9 cellular contexts compared by ENCODE assay signal in the genomic region with DNA sequence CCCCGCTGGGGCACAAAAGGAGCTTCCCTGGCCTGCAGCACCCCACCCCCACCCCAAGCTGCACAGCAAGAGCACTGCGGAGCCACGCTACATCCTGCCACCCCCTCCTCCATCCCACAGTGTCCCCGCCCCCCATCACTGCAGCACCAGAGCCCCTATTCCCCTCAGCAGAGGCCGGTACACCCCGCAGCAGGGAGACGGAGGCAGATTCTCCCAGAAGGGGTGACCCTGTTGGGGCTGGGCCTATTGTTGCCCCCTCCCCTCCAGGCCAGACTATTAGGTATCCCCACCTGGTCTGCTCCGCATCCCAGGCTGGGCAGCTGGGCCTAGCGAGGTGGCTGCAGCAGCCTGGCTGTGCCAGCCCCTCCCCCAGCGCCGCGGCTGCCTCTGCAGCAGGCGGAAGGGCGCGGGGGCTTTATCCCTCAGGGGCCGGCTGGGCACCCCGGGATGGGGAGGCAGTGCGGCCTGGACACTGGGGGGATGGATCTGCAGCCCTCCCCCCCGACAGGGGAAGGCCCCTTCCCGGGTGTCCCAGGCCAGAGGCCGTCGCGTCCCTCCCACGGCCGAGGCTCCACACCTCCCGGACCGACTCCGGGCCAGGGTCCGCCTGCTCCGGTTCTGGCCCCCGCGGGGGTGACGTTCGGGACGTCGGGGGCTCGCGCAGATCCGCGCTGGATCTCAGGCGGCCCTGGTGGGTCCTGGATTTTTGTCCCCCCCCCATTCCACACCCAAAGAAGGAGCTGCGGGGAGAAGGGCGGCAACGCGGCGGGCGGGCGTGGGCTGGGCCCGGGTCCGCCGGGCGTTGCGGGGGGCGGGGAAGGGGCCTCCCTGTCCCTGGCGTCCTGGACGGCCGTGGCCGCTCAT. TPM values are rescaled to one million over a fixed set of nuclear protein-coding genes. Genes with fewer than 3 reads are reported as not detected.
DNase-seq lines count a peak whose midpoint lies in the region; ATAC-seq and TF ChIP-seq lines count a peak whose summit lies in the region.
"Had no signal": no experiment of that assay in that cellular context is flagged by ENCODE, and none has a peak within 500 bp of the region (broad histone marks: within the 10 kb centered on the region; RNA-seq: fewer than 3 reads in every experiment).

No MANE protein-coding gene starts in this region.

- CTCF ChIA-PET in A673 (lab: Charles Lee) = no interaction called here
- CTCF ChIA-PET in IMR-90 (lab: Yijun Ruan, JAX) = interaction anchor here (4.4 kb wide), 1 partner anchor 25 kb away, joined by 30 read pairs; no protein-coding TSS in a partner anchor

- no peak overlapping the region for H4K5ac ChIP-seq in IMR-90 (ENCODE audit: low read depth, low read length)

- intact Hi-C loops in A673 (cut with micrococcal nuclease; ENCODE audit: unreplicated experiment) (no loop called here), IMR-90 (cut with micrococcal nuclease) (no loop called here)

- H2AK5ac ChIP-seq in IMR-90 (ENCODE audit: low read depth, low read length) = peak overlapping the region; percentile 39; the same call in 1 of the 2 replicates

- no peak overlapping the region; the same call in 1 of the 2 replicates for H3K23ac ChIP-seq in IMR-90 (ENCODE audit: low read depth, low read length)

- H4K20me1 ChIP-seq in IMR-90 (ENCODE audit: insufficient read depth, low read length) = peaks cover 60% of the 10 kb centered on the region

- no peak overlapping the region for H2BK15ac ChIP-seq in IMR-90 (ENCODE audit: low read depth, low read length)

- H3K27me3 ChIP-seq in A673 (replicated peaks; ENCODE audit: insufficient read depth, low read depth, low read length, poor library complexity) = peaks cover 25% of the 10 kb centered on the region
- peaks cover 21% of the 10 kb centered on the region for H3K27me3 ChIP-seq in IMR-90 (ENCODE audit: control insufficient read depth, insufficient read depth, low read length)
- no peaks in the 10 kb centered on the region for H3K27me3 ChIP-seq in mucosa of stomach (ENCODE audit: control insufficient read depth, insufficient read depth, low read length)

- DNase-seq in A673 (ENCODE audit: low spot score) (no peak), IMR-90 (no peak), choroid plexus epithelial cell (ENCODE audit: low read depth) (peak; percentile 5), ACHN (no peak), cerebellum (ENCODE audit: low spot score) (no peak), DMS79 (lab: John Stamatoyannopoulos, UW) (no peak)

- 3% methylated on average over 10 of the region's 58 CpGs; no CpG with 5 or more reads in 1 of the 2 experiments for WGBS in IMR-90 (ENCODE audit: extremely low coverage in 2 of 2, insufficient read length in 1 of 2), 2 experiments

- BruUV-seq in A673 (replicated peaks; lab: Mats Ljungman, UMichigan) (no TSS peak), IMR-90 (replicated peaks; lab: Mats Ljungman, UMichigan) (no TSS peak)

- H2AK9ac ChIP-seq in IMR-90 (replicated peaks; ENCODE audit: low read depth, low read length, poor library complexity) = peak overlapping the region; percentile 94

- H3K4me2 ChIP-seq in IMR-90 (ENCODE audit: low read depth, low read length) = peak overlapping the region; percentile 93

- H3K9me3 ChIP-seq in A673 (ENCODE audit: low read depth, low read length, poor library complexity, severe bottlenecking) (no peaks in the 10 kb centered on the region), IMR-90 (ENCODE audit: control insufficient read depth, insufficient read depth, low read length) (no peaks in the 10 kb centered on the region), mucosa of stomach (ENCODE audit: control insufficient read depth, low read length) (no peaks in the 10 kb centered on the region)

- TF ChIP-seq CTCF in A673 (conservative IDR thresholded peaks at IDR 0.05; ENCODE audit: low read depth, low read length) = no peak
- TF ChIP-seq CTCF in IMR-90 (conservative IDR thresholded peaks at IDR 0.05; ENCODE audit: low read depth, low read length) = no peak
- no peak for TF ChIP-seq CTCF in choroid plexus epithelial cell (conservative IDR thresholded peaks at IDR 0.05; ENCODE audit: low read depth, low read length)

- in situ Hi-C loops in IMR-90 (cut with MboI; ENCODE audit: low sequenced_read_pairs) = no loop called here
- in situ Hi-C loops in ACHN (cut with HindIII; ENCODE audit: low pct_ligation_motif_present, low pct_unique_long_range_greater_than_20kb, low sequenced_read_pairs) = no loop called here

- peak overlapping the region; percentile 59 for H3K14ac ChIP-seq in IMR-90 (replicated peaks; ENCODE audit: low read depth, low read length)

- TF ChIP-seq POLR2A in IMR-90 (IDR thresholded peaks at IDR 0.05; ENCODE audit: low read depth, low read length) = no peak

- H3K79me1 ChIP-seq in IMR-90 (ENCODE audit: low read depth in 1 of 2, low read length in 2 of 2) = peaks cover 11 to 26% of the 10 kb centered on the region in 2 experiments; a peak in 2 of 4 replicates

- H2BK20ac ChIP-seq in IMR-90 (ENCODE audit: low read depth, low read length) = no peak overlapping the region

- dilution Hi-C loops in IMR-90 (cut with HindIII; ENCODE audit: low sequenced_read_pairs, unreplicated experiment) = no loop called here

- no peak overlapping the region for H2BK5ac ChIP-seq in IMR-90 (ENCODE audit: low read depth, low read length, poor library complexity, severe bottlenecking)

- POLR2A ChIA-PET in A673 (lab: Charles Lee; ENCODE audit: low non-redundant PET) = no interaction called here
- POLR2A ChIA-PET in IMR-90 (lab: Charles Lee; ENCODE audit: unreplicated experiment) = no interaction called here

- H3K18ac ChIP-seq in IMR-90 (ENCODE audit: low read depth, low read length) = no peak overlapping the region

- H3K4me1 ChIP-seq in A673 (ENCODE audit: insufficient read depth, low read length, poor library complexity, severe bottlenecking) = peaks cover 6% of the 10 kb centered on the region
- H3K4me1 ChIP-seq in IMR-90 (ENCODE audit: control insufficient read depth, insufficient read depth, low read length) = peaks cover 3% of the 10 kb centered on the region
- peaks cover 57% of the 10 kb centered on the region for H3K4me1 ChIP-seq in mucosa of stomach (ENCODE audit: control insufficient read depth, insufficient read depth, low read length)

- ATAC-seq in IMR-90 (ENCODE audit: low read depth) (peak; percentile 7), GM21619 (IDR thresholded peaks at IDR 0.05; ENCODE audit: unreplicated experiment) (no peak)

- TF ChIP-seq RAD21 in IMR-90 (IDR thresholded peaks at IDR 0.05; ENCODE audit: low read length) = no peak

- H3K4me3 ChIP-seq in A673 (ENCODE audit: low read depth, low read length, poor library complexity, severe bottlenecking) (peak overlapping the region; percentile 34), IMR-90 (ENCODE audit: insufficient read depth, low read depth, low read length) (peak overlapping the region; percentile 58), choroid plexus epithelial cell (ENCODE audit: low read depth, low read length) (peak overlapping the region; percentile 42), mucosa of stomach (ENCODE audit: low read length) (peak overlapping the region; percentile 50)

- H4K91ac ChIP-seq in IMR-90 (ENCODE audit: insufficient read depth, low read depth, low read length) = peak overlapping the region; percentile 47; the same call in 1 of the 2 replicates

- H3K9ac ChIP-seq in IMR-90 (ENCODE audit: low read depth, low read length) (peak overlapping the region; percentile 57), mucosa of stomach (ENCODE audit: low read length) (peak overlapping the region; percentile 72)

- H3K9me1 ChIP-seq in IMR-90 (ENCODE audit: insufficient read depth, low read length) = no peaks in the 10 kb centered on the region

- no peak overlapping the region for H4K8ac ChIP-seq in IMR-90 (ENCODE audit: low read depth in 2 of 2, low read length in 2 of 2)

- H3K27ac ChIP-seq in A673 (ENCODE audit: low read depth, low read length, poor library complexity, severe bottlenecking) (no peak overlapping the region), IMR-90 (ENCODE audit: insufficient read depth, low read length) (peak overlapping the region; percentile 15; the same call in 1 of the 2 replicates)

- peak overlapping the region; percentile 65; the same call in 1 of the 2 replicates for H3K4ac ChIP-seq in IMR-90 (ENCODE audit: low read depth, low read length)

- H2AFZ ChIP-seq in IMR-90 (replicated peaks; ENCODE audit: low read length, poor library complexity) = peak overlapping the region; percentile 85

- no peak overlapping the region for H2BK120ac ChIP-seq in IMR-90 (ENCODE audit: low read depth, low read length)

- H3K36me3 ChIP-seq in A673 (ENCODE audit: insufficient read depth, low read length, poor library complexity, severe bottlenecking) (no peaks in the 10 kb centered on the region), IMR-90 (ENCODE audit: control insufficient read depth, insufficient read depth, low read length) (no peaks in the 10 kb centered on the region), mucosa of stomach (ENCODE audit: control insufficient read depth, insufficient read depth, low read length) (no peaks in the 10 kb centered on the region)

- no peak overlapping the region for H3K56ac ChIP-seq in IMR-90 (ENCODE audit: extremely low read depth, insufficient read depth, low read length)

TF ChIP-seq in IMR-90, 13 proteins besides CTCF, POLR2A, EP300 and RAD21 (continues in another document):
- no peak for TF ChIP-seq MXI1 (IDR thresholded peaks at IDR 0.05; ENCODE audit: borderline replicate concordance, low read depth, low read length)

RNA-seq across cellular contexts. Expression of gene DUSP8, which starts 0.9 kb away (rescaled TPM):
- total RNA-seq in A673 (2021) (0.70 and 1.9 TPM in 2 replicates), IMR-90 (2012; rRNA removed) (0.28 and 0.72 TPM in 2 replicates), cerebellum (6.7 TPM)
- 4.2 and 4.7 TPM in 2 replicates for polyA plus RNA-seq in IMR-90 (2012; rRNA removed)
- 2.4 and 4.6 TPM in 2 replicates for polyA plus RNA-seq in IMR-90 (2012; cell fraction: cytosol; rRNA removed)
- polyA plus RNA-seq in IMR-90 (2012; cell fraction: nucleus; rRNA removed; ENCODE audit: low replicate concordance) = 12.8 and 22.4 TPM in 2 replicates

RNA-seq across cellular contexts. Expression of gene KRTAP5-1, which starts 14.0 kb away (rescaled TPM):
- not detected in 2 replicates for total RNA-seq in A673 (2021)
- total RNA-seq in IMR-90 (2012; rRNA removed) = not detected in 2 replicates
- not detected in 2 replicates for polyA plus RNA-seq in IMR-90 (2012; rRNA removed)
- not detected in 2 replicates for polyA plus RNA-seq in IMR-90 (2012; cell fraction: cytosol; rRNA removed)
- not detected in 2 replicates for polyA plus RNA-seq in IMR-90 (2012; cell fraction: nucleus; rRNA removed; ENCODE audit: low replicate concordance)
- not detected for total RNA-seq in cerebellum
- total RNA-seq: subcutaneous adipose tissue had no signal

RNA-seq across cellular contexts. Expression of gene KRTAP5-2, which starts 27.0 kb away (rescaled TPM):
- total RNA-seq in A673 (2021) (not detected in 2 replicates), IMR-90 (2012; rRNA removed) (not detected in 2 replicates), cerebellum (not detected)
- polyA plus RNA-seq in IMR-90 (2012; rRNA removed) = not detected in 2 replicates
- polyA plus RNA-seq in IMR-90 (2012; cell fraction: cytosol; rRNA removed) = not detected in 2 replicates
- not detected in 2 replicates for polyA plus RNA-seq in IMR-90 (2012; cell fraction: nucleus; rRNA removed; ENCODE audit: low replicate concordance)
- total RNA-seq: subcutaneous adipose tissue had no signal

RNA-seq across cellular contexts. Expression of gene KRTAP5-3, which starts 37.1 kb away (rescaled TPM):
- total RNA-seq in A673 (2021) (not detected in 2 replicates), IMR-90 (2012; rRNA removed) (not detected in 2 replicates), cerebellum (not detected)
- polyA plus RNA-seq in IMR-90 (2012; rRNA removed) = not detected in 2 replicates
- not detected in 2 replicates for polyA plus RNA-seq in IMR-90 (2012; cell fraction: cytosol; rRNA removed)
- not detected in 2 replicates for polyA plus RNA-seq in IMR-90 (2012; cell fraction: nucleus; rRNA removed; ENCODE audit: low replicate concordance)
- total RNA-seq: subcutaneous adipose tissue had no signal

RNA-seq across cellular contexts. Expression of gene KRTAP5-4, which starts 50.8 kb away (rescaled TPM):
- not detected in 2 replicates for total RNA-seq in A673 (2021)
- not detected in 2 replicates for total RNA-seq in IMR-90 (2012; rRNA removed)
- polyA plus RNA-seq in IMR-90 (2012; rRNA removed) = not detected in 2 replicates
- not detected in 2 replicates for polyA plus RNA-seq in IMR-90 (2012; cell fraction: cytosol; rRNA removed)
- not detected in 2 replicates for polyA plus RNA-seq in IMR-90 (2012; cell fraction: nucleus; rRNA removed; ENCODE audit: low replicate concordance)
- total RNA-seq in cerebellum = not detected
- total RNA-seq: subcutaneous adipose tissue had no signal
